Comparison of ENCODE assay signal across 2 cellular contexts in the genomic region with DNA sequence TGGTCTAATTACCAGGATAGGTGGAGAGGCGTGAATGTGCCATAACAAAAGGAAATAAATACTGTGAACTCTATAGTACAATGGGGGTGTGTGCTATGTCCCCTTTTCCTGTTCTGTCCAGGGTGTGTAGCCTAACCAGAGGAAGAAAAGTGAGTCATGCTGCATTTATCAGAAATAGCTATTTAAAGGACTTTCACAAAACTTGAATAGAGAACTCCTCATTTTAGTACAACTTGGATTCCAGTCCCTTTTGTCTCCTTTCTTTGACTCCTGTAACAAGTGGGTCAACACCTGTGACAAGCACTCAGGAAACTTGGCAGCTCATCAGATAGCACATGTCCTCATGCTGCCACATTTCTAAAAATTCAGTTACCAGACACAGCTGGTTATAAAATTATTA.
TF ChIP-seq lines count a peak whose summit lies in the region.

No MANE protein-coding gene starts in this region.

TF ChIP-seq in IMR-90, 13 proteins besides CTCF, POLR2A, EP300 and RAD21:
- TF ChIP-seq, protein P1, sequence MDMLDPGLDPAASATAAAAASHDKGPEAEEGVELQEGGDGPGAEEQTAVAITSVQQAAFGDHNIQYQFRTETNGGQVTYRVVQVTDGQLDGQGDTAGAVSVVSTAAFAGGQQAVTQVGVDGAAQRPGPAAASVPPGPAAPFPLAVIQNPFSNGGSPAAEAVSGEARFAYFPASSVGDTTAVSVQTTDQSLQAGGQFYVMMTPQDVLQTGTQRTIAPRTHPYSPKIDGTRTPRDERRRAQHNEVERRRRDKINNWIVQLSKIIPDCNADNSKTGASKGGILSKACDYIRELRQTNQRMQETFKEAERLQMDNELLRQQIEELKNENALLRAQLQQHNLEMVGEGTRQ (IDR thresholded peaks at IDR 0.05; ENCODE audit: low read depth, low read length): no peak
- TF ChIP-seq BHLHE40 (IDR thresholded peaks at IDR 0.05; ENCODE audit: low read depth, low read length) (no peak), MXI1 (IDR thresholded peaks at IDR 0.05; ENCODE audit: borderline replicate concordance, low read depth, low read length) (no peak), CHD1 (IDR thresholded peaks at IDR 0.05; ENCODE audit: low read depth, low read length) (no peak), CEBPB (IDR thresholded peaks at IDR 0.05; ENCODE audit: low read depth, low read length) (no peak), NFE2L2 (IDR thresholded peaks at IDR 0.05; ENCODE audit: low read depth, low read length) (no peak)

TF ChIP-seq in GM12878, 131 proteins besides CTCF, POLR2A, EP300 and RAD21:
- TF ChIP-seq YY1 (IDR thresholded peaks at IDR 0.05; ENCODE audit: low read depth, low read length) (no peak), MYB (IDR thresholded peaks at IDR 0.05; ENCODE audit: borderline replicate concordance, low read depth, low read length) (no peak), POU2F2 (IDR thresholded peaks at IDR 0.05; ENCODE audit: borderline replicate concordance, low read depth, low read length) (no peak), IKZF2 (IDR thresholded peaks at IDR 0.05) (no peak), HDAC6 (IDR thresholded peaks at IDR 0.05; ENCODE audit: unreplicated experiment) (no peak), EZH2 (IDR thresholded peaks at IDR 0.05; ENCODE audit: borderline replicate concordance, control insufficient read depth, low read depth, low read length) (no peak), RUNX3 (IDR thresholded peaks at IDR 0.05; ENCODE audit: low read length) (no peak), STAT1 (conservative IDR thresholded peaks at IDR 0.05) (no peak), ZNF207 (IDR thresholded peaks at IDR 0.05; ENCODE audit: borderline replicate concordance) (no peak), IKZF1 (conservative IDR thresholded peaks at IDR 0.05) (no peak), NFIC (IDR thresholded peaks at IDR 0.05; ENCODE audit: low read depth, low read length) (no peak), EED (IDR thresholded peaks at IDR 0.05; ENCODE audit: low read depth) (no peak), BHLHE40 (IDR thresholded peaks at IDR 0.05; ENCODE audit: borderline replicate concordance in 1 of 2, low read depth in 2 of 2, low read length in 1 of 2) (no peak)
- TF ChIP-seq, protein P2, sequence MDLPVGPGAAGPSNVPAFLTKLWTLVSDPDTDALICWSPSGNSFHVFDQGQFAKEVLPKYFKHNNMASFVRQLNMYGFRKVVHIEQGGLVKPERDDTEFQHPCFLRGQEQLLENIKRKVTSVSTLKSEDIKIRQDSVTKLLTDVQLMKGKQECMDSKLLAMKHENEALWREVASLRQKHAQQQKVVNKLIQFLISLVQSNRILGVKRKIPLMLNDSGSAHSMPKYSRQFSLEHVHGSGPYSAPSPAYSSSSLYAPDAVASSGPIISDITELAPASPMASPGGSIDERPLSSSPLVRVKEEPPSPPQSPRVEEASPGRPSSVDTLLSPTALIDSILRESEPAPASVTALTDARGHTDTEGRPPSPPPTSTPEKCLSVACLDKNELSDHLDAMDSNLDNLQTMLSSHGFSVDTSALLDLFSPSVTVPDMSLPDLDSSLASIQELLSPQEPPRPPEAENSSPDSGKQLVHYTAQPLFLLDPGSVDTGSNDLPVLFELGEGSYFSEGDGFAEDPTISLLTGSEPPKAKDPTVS (IDR thresholded peaks at IDR 0.05; ENCODE audit: low read depth, low read length): no peak
- TF ChIP-seq, protein P3, sequence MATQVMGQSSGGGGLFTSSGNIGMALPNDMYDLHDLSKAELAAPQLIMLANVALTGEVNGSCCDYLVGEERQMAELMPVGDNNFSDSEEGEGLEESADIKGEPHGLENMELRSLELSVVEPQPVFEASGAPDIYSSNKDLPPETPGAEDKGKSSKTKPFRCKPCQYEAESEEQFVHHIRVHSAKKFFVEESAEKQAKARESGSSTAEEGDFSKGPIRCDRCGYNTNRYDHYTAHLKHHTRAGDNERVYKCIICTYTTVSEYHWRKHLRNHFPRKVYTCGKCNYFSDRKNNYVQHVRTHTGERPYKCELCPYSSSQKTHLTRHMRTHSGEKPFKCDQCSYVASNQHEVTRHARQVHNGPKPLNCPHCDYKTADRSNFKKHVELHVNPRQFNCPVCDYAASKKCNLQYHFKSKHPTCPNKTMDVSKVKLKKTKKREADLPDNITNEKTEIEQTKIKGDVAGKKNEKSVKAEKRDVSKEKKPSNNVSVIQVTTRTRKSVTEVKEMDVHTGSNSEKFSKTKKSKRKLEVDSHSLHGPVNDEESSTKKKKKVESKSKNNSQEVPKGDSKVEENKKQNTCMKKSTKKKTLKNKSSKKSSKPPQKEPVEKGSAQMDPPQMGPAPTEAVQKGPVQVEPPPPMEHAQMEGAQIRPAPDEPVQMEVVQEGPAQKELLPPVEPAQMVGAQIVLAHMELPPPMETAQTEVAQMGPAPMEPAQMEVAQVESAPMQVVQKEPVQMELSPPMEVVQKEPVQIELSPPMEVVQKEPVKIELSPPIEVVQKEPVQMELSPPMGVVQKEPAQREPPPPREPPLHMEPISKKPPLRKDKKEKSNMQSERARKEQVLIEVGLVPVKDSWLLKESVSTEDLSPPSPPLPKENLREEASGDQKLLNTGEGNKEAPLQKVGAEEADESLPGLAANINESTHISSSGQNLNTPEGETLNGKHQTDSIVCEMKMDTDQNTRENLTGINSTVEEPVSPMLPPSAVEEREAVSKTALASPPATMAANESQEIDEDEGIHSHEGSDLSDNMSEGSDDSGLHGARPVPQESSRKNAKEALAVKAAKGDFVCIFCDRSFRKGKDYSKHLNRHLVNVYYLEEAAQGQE (IDR thresholded peaks at IDR 0.05; ENCODE audit: low read depth, low read length): no peak
- TF ChIP-seq, protein P4, sequence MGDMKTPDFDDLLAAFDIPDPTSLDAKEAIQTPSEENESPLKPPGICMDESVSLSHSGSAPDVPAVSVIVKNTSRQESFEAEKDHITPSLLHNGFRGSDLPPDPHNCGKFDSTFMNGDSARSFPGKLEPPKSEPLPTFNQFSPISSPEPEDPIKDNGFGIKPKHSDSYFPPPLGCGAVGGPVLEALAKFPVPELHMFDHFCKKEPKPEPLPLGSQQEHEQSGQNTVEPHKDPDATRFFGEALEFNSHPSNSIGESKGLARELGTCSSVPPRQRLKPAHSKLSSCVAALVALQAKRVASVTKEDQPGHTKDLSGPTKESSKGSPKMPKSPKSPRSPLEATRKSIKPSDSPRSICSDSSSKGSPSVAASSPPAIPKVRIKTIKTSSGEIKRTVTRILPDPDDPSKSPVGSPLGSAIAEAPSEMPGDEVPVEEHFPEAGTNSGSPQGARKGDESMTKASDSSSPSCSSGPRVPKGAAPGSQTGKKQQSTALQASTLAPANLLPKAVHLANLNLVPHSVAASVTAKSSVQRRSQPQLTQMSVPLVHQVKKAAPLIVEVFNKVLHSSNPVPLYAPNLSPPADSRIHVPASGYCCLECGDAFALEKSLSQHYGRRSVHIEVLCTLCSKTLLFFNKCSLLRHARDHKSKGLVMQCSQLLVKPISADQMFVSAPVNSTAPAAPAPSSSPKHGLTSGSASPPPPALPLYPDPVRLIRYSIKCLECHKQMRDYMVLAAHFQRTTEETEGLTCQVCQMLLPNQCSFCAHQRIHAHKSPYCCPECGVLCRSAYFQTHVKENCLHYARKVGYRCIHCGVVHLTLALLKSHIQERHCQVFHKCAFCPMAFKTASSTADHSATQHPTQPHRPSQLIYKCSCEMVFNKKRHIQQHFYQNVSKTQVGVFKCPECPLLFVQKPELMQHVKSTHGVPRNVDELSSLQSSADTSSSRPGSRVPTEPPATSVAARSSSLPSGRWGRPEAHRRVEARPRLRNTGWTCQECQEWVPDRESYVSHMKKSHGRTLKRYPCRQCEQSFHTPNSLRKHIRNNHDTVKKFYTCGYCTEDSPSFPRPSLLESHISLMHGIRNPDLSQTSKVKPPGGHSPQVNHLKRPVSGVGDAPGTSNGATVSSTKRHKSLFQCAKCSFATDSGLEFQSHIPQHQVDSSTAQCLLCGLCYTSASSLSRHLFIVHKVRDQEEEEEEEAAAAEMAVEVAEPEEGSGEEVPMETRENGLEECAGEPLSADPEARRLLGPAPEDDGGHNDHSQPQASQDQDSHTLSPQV (IDR thresholded peaks at IDR 0.05): no peak
- TF ChIP-seq, protein P5, sequence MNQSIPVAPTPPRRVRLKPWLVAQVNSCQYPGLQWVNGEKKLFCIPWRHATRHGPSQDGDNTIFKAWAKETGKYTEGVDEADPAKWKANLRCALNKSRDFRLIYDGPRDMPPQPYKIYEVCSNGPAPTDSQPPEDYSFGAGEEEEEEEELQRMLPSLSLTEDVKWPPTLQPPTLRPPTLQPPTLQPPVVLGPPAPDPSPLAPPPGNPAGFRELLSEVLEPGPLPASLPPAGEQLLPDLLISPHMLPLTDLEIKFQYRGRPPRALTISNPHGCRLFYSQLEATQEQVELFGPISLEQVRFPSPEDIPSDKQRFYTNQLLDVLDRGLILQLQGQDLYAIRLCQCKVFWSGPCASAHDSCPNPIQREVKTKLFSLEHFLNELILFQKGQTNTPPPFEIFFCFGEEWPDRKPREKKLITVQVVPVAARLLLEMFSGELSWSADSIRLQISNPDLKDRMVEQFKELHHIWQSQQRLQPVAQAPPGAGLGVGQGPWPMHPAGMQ (IDR thresholded peaks at IDR 0.05; ENCODE audit: borderline replicate concordance): no peak
- TF ChIP-seq, protein P6, sequence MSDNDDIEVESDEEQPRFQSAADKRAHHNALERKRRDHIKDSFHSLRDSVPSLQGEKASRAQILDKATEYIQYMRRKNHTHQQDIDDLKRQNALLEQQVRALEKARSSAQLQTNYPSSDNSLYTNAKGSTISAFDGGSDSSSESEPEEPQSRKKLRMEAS (IDR thresholded peaks at IDR 0.05; ENCODE audit: low read depth, low read length): no peak
- TF ChIP-seq, protein P7, sequence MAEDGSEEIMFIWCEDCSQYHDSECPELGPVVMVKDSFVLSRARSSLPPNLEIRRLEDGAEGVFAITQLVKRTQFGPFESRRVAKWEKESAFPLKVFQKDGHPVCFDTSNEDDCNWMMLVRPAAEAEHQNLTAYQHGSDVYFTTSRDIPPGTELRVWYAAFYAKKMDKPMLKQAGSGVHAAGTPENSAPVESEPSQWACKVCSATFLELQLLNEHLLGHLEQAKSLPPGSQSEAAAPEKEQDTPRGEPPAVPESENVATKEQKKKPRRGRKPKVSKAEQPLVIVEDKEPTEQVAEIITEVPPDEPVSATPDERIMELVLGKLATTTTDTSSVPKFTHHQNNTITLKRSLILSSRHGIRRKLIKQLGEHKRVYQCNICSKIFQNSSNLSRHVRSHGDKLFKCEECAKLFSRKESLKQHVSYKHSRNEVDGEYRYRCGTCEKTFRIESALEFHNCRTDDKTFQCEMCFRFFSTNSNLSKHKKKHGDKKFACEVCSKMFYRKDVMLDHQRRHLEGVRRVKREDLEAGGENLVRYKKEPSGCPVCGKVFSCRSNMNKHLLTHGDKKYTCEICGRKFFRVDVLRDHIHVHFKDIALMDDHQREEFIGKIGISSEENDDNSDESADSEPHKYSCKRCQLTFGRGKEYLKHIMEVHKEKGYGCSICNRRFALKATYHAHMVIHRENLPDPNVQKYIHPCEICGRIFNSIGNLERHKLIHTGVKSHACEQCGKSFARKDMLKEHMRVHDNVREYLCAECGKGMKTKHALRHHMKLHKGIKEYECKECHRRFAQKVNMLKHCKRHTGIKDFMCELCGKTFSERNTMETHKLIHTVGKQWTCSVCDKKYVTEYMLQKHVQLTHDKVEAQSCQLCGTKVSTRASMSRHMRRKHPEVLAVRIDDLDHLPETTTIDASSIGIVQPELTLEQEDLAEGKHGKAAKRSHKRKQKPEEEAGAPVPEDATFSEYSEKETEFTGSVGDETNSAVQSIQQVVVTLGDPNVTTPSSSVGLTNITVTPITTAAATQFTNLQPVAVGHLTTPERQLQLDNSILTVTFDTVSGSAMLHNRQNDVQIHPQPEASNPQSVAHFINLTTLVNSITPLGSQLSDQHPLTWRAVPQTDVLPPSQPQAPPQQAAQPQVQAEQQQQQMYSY (CRISPR knock-in tag; IDR thresholded peaks at IDR 0.05): no peak
- TF ChIP-seq, protein P8, sequence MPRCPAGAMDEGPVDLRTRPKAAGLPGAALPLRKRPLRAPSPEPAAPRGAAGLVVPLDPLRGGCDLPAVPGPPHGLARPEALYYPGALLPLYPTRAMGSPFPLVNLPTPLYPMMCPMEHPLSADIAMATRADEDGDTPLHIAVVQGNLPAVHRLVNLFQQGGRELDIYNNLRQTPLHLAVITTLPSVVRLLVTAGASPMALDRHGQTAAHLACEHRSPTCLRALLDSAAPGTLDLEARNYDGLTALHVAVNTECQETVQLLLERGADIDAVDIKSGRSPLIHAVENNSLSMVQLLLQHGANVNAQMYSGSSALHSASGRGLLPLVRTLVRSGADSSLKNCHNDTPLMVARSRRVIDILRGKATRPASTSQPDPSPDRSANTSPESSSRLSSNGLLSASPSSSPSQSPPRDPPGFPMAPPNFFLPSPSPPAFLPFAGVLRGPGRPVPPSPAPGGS (IDR thresholded peaks at IDR 0.05; ENCODE audit: borderline replicate concordance, insufficient read depth, low read depth, low read length, poor library complexity, severe bottlenecking): no peak
